Comparison of ENCODE assay signal across 1 cellular context in the genomic region with DNA sequence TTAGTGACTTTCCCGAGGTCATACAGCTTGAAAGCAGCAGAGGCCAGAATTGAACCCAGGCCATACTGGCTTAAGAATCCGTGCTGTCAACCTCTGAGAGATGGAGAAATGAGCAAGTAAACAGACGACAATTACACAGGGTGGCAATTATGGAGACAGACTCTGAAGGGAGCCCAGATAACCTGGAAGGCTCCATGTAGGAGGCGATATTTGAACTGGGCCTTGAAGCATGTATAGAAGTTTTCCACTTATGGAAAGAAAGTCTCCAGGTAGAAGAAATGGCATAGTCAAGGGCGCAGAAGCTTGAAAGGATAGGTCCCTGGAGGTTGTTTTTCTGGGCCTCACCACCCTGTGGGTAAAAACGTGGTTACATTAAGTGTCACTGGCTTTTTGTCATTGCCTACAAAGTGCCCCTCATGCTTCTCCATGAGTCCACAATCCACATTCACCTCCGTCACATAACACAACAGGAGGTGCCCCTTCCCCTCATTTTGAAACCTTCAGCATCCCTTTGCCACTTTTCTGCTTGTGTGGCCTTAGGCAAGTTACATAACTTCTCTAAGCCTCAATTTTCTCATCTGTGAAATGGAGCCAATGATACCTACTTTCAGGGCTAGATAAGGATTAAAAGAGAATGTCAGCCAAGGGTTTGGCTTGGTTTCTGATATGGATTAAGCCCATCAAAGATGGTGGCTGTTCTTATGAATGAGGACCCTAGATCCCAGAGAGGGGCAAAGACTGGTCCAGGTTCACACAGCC.
TF ChIP-seq lines count a peak whose summit lies in the region.

No MANE protein-coding gene starts in this region.

TF ChIP-seq in endothelial cell of umbilical vein, 7 proteins besides CTCF, POLR2A, EP300 and RAD21:
- no peak for TF ChIP-seq MYC (IDR thresholded peaks at IDR 0.05; ENCODE audit: low read depth, low read length)
- TF ChIP-seq, protein P1, sequence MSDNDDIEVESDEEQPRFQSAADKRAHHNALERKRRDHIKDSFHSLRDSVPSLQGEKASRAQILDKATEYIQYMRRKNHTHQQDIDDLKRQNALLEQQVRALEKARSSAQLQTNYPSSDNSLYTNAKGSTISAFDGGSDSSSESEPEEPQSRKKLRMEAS (IDR thresholded peaks at IDR 0.05; ENCODE audit: insufficient read depth, insufficient read length): no peak
- no peak for TF ChIP-seq FOS (IDR thresholded peaks at IDR 0.05; ENCODE audit: borderline replicate concordance, insufficient read depth, low read length)
- TF ChIP-seq POLR2AphosphoS5 (IDR thresholded peaks at IDR 0.05; ENCODE audit: insufficient read depth, low read depth, low read length): no peak
- no peak for TF ChIP-seq JUN (IDR thresholded peaks at IDR 0.05; ENCODE audit: borderline replicate concordance, insufficient read depth, insufficient read length, low read depth)
- no peak for TF ChIP-seq EZH2 (IDR thresholded peaks at IDR 0.05; ENCODE audit: borderline replicate concordance, low read depth, low read length, severe bottlenecking)
- TF ChIP-seq GATA2 (IDR thresholded peaks at IDR 0.05; ENCODE audit: insufficient read depth, insufficient read length, low read depth, low read length): no peak
